Comparison of ENCODE assay signal across 20 cellular contexts in the genomic region with DNA sequence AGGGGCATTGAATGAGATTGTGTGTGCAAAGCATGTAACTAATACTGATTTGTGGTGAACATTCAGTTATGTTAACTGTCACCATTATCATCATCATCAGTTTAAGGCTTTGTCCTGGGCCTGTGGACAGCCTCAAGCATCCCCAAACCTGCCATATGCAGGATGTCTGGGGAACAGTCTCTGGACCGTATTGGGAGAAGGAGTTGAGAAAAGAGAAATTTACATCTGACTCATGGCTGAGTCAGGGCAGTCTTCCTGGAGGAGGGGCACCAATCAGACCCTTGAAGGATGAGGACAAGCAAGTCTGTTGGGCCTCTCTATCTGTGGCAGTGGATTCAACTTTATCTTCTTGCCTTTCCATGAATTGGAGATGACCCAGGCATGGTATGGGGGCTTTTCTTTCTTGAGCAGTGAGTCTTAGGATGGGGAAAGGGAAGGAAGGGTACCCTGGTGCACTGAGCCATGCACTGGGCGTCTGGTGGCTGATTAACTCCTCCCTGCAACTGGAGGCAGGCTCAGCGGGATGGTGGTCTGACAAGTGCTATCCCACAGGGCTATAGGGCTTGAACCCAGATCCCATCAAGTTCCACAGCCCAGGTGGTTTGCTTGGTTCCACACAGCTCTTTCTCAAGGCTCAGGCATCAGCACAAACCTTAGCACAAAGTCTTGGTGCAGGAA. TPM values are rescaled to one million over a fixed set of nuclear protein-coding genes. Genes with fewer than 3 reads are reported as not detected.
DNase-seq lines count a peak whose midpoint lies in the region; ATAC-seq and TF ChIP-seq lines count a peak whose summit lies in the region.
"Had no signal": no experiment of that assay in that cellular context is flagged by ENCODE, and none has a peak within 500 bp of the region (broad histone marks: within the 10 kb centered on the region; RNA-seq: fewer than 3 reads in every experiment).

No MANE protein-coding gene starts in this region.

- in situ Hi-C loops in brain microvascular endothelial cell (cut with HindIII; ENCODE audit: low pct_ligation_motif_present, low sequenced_read_pairs) (no loop called here), transverse colon (cut with MboI; ENCODE audit: low pct_ligation_motif_present in 1 of 4, low pct_unique_long_range_greater_than_20kb in 1 of 4, low sequenced_read_pairs in 3 of 4) (no loop called here)

- no peaks in the 10 kb centered on the region for H3K4me1 ChIP-seq in tibial nerve
- peaks cover 0 to 20% (median 10%) of the 10 kb centered on the region in 4 donors for H3K4me1 ChIP-seq in transverse colon
- H3K4me1 ChIP-seq: BLaER1, psoas muscle, tibial artery had no signal

- ATAC-seq in GM21381 (IDR thresholded peaks at IDR 0.05; ENCODE audit: unreplicated experiment), result no peak
- ATAC-seq: GM12878, psoas muscle had no signal

- H3K36me3 ChIP-seq in brain microvascular endothelial cell (replicated peaks) (no peaks in the 10 kb centered on the region), kidney epithelial cell (ENCODE audit: control insufficient read depth, insufficient read depth, low read length) (no peaks in the 10 kb centered on the region), tibial nerve (no peaks in the 10 kb centered on the region), transverse colon (no peaks in the 10 kb centered on the region)
- H3K36me3 ChIP-seq: BLaER1, tibial artery had no signal

- intact Hi-C loops in transverse colon (cut with DNase I; ENCODE audit: low total_unique reads), result no loop called here

- H3K4me3 ChIP-seq in brain microvascular endothelial cell (ENCODE audit: low read depth, low read length), result no peak overlapping the region
- no peak overlapping the region for H3K4me3 ChIP-seq in kidney epithelial cell (ENCODE audit: low read depth, low read length)
- no peak overlapping the region for H3K4me3 ChIP-seq in tibial nerve
- no peak overlapping the region for H3K4me3 ChIP-seq in transverse colon
- H3K4me3 ChIP-seq: BLaER1, dorsolateral prefrontal cortex, GM12878, psoas muscle, tibial artery had no signal

- TF ChIP-seq EP300 in tibial nerve (IDR thresholded peaks at IDR 0.05), result no peak
- no peak for TF ChIP-seq EP300 in transverse colon (IDR thresholded peaks at IDR 0.05; ENCODE audit: low read depth)

- TF ChIP-seq POLR2A in tibial nerve (IDR thresholded peaks at IDR 0.05), result no peak
- TF ChIP-seq POLR2A in transverse colon (IDR thresholded peaks at IDR 0.05), result no peak

- WGBS in tibial nerve, 2 donors, result 43 to 66% methylated on average over 3 of the region's 3 CpGs
- 67% methylated on average over 3 of the region's 3 CpGs; no CpG with 5 or more reads in 1 of the 2 donors for WGBS in transverse colon (ENCODE audit: low coverage in 1 of 2), 2 donors

- H3K27ac ChIP-seq in brain microvascular endothelial cell (no peak overlapping the region), tibial nerve (no peak overlapping the region), transverse colon (no peak overlapping the region)
- H3K27ac ChIP-seq: BLaER1, dorsolateral prefrontal cortex, psoas muscle, tibial artery had no signal

- DNase-seq in Daoy (ENCODE audit: low read depth), result peak; percentile 86
- DNase-seq in M059J (ENCODE audit: low read depth), result peak; percentile 89
- DNase-seq in brain microvascular endothelial cell, result peak; percentile 44
- DNase-seq in kidney epithelial cell (ENCODE audit: low read depth), result peak; percentile 18
- DNase-seq in stimulated activated naive CD4-positive, alpha-beta T cell treated with Interleukin-2 at 50 U/mL for 16 hours (lab: John Stamatoyannopoulos, UW), result no peak
- no peak for DNase-seq in tibial nerve (ENCODE audit: low spot score in 2 of 2)
- no peak for DNase-seq in transverse colon
- DNase-seq: activated CD4-positive, alpha-beta T cell treated with anti-CD3 and anti-CD28 coated beads, Interleukin-2, amount 10 ng/mL, durations not matched to agents 24 days and 14 days; activated T-cell treated with anti-CD3 and anti-CD28 coated beads, Interleukin-2, amount 50 U/mL, for 48 hours; amygdala; DMS79; dorsolateral prefrontal cortex; foreskin melanocyte; NCI-H187; NCI-H69; tibial artery had no signal

- H3K27me3 ChIP-seq in brain microvascular endothelial cell (replicated peaks) (no peaks in the 10 kb centered on the region), kidney epithelial cell (ENCODE audit: control insufficient read depth, insufficient read depth, low read length) (no peaks in the 10 kb centered on the region), tibial nerve (peaks cover 0 to 19% of the 10 kb centered on the region in 2 donors), transverse colon (no peaks in the 10 kb centered on the region)
- H3K27me3 ChIP-seq: BLaER1 had no signal

- TF ChIP-seq CTCF in brain microvascular endothelial cell (IDR thresholded peaks at IDR 0.05; ENCODE audit: low read depth, low read length, missing control alignments), result no peak
- no peak for TF ChIP-seq CTCF in kidney epithelial cell (IDR thresholded peaks at IDR 0.05; ENCODE audit: insufficient read depth, low read length, poor library complexity, severe bottlenecking)
- TF ChIP-seq CTCF in tibial nerve (IDR thresholded peaks at IDR 0.05), result no peak
- no peak for TF ChIP-seq CTCF in transverse colon (IDR thresholded peaks at IDR 0.05)

- H3K9me3 ChIP-seq in tibial nerve (no peaks in the 10 kb centered on the region), transverse colon (no peaks in the 10 kb centered on the region)
- H3K9me3 ChIP-seq: BLaER1, psoas muscle, tibial artery had no signal

RNA-seq across cellular contexts. Expression of gene PADI3, which starts 2.9 kb away (rescaled TPM):
- 0.09 and 1.5 TPM in 2 replicates for total RNA-seq in Daoy (2014; rRNA removed; shearing (Covaris generic))
- total RNA-seq in M059J (2014; rRNA removed; shearing (Covaris generic)), result 2.1 and 5.3 TPM in 2 replicates
- total RNA-seq in kidney epithelial cell (0.04 TPM in 1 of 2 replicates, not detected in the other), tibial nerve (not detected), transverse colon (not detected)
- total RNA-seq: activated CD4-positive, alpha-beta T cell treated with anti-CD3 and anti-CD28 coated beads, Interleukin-2, amount 10 ng/mL, durations not matched to agents 24 days and 14 days; dorsolateral prefrontal cortex; GM12878 had no signal

RNA-seq across cellular contexts. Expression of gene PADI1, which starts 46.9 kb away (rescaled TPM):
- 2.5 TPM in 1 of 2 replicates, not detected in the other for total RNA-seq in Daoy (2014; rRNA removed; shearing (Covaris generic))
- total RNA-seq in M059J (2014; rRNA removed; shearing (Covaris generic)), result 1.1 and 1.7 TPM in 2 replicates
- total RNA-seq in kidney epithelial cell, result 1.3 and 2.4 TPM in 2 replicates
- not detected for total RNA-seq in tibial nerve
- under 1 TPM in 1 of 4 donors, not detected in 3; 0.14 TPM for total RNA-seq in transverse colon
- total RNA-seq: activated CD4-positive, alpha-beta T cell treated with anti-CD3 and anti-CD28 coated beads, Interleukin-2, amount 10 ng/mL, durations not matched to agents 24 days and 14 days; GM12878; psoas muscle had no signal

RNA-seq across cellular contexts. Expression of gene PADI4, which starts 56.2 kb away (rescaled TPM):
- not detected in 2 replicates for total RNA-seq in Daoy (2014; rRNA removed; shearing (Covaris generic))
- total RNA-seq in M059J (2014; rRNA removed; shearing (Covaris generic)), result 0.49 and 2.3 TPM in 2 replicates
- total RNA-seq in kidney epithelial cell, result not detected in 2 replicates
- total RNA-seq in tibial nerve, result not detected
- total RNA-seq in transverse colon, result not detected

Comparison
In these comparisons a context has a peak if more than half of its experiments do, and no peak if none do; other contexts are left out.
1. DNase-seq: peak in Daoy (single experiment), M059J (single experiment), brain microvascular endothelial cell (single experiment) and kidney epithelial cell (single experiment); none in stimulated activated naive CD4-positive, alpha-beta T cell treated with Interleukin-2 at 50 U/mL for 16 hours (single experiment), tibial nerve (0 of 2) and transverse colon (single experiment).